ENCODE assay signal across 19 cellular contexts in genomic region chr2:50930726-50931125, GRCh38.
"Had no signal": no experiment of that assay in that cellular context is flagged by ENCODE, and none has a peak within 500 bp of the region (broad histone marks: within the 10 kb centered on the region; RNA-seq: fewer than 3 reads in every experiment).

No MANE protein-coding gene starts in this region.

- H3K4me2 ChIP-seq: hepatocyte had no signal

- H3K79me2 ChIP-seq: hepatocyte had no signal

- H3K4me3 ChIP-seq: colonic mucosa, esophagus muscularis mucosa, gastroesophageal sphincter, heart left ventricle, hepatocyte, left lung, lower lobe of right lung, mucosa of descending colon had no signal

- H3K9me3 ChIP-seq: colonic mucosa, esophagus muscularis mucosa, gastroesophageal sphincter, heart left ventricle, left lung, lower lobe of right lung, mucosa of descending colon had no signal

- H3K27ac ChIP-seq: colonic mucosa, esophagus muscularis mucosa, foreskin keratinocyte, gastroesophageal sphincter, heart left ventricle, hepatocyte, left lung, lower lobe of right lung had no signal

- H3K27me3 ChIP-seq: colonic mucosa, esophagus muscularis mucosa, foreskin keratinocyte, gastroesophageal sphincter, heart left ventricle, hepatocyte, left lung had no signal

- DNase-seq: colonic mucosa; cortex of kidney; effector CD8-positive, alpha-beta T cell; effector memory CD8-positive, alpha-beta T cell; foreskin keratinocyte; heart left ventricle; hypothalamus; immature natural killer cell; left cardiac atrium; left lung; left ventricle myocardium superior; lower lobe of right lung; mesenchymal stem cell; mucosa of descending colon; naive B cell; naive thymus-derived CD8-positive, alpha-beta T cell had no signal

- H3K4me1 ChIP-seq: colonic mucosa, esophagus muscularis mucosa, foreskin keratinocyte, gastroesophageal sphincter, heart left ventricle, left lung, lower lobe of right lung had no signal

- H3K36me3 ChIP-seq: colonic mucosa, esophagus muscularis mucosa, gastroesophageal sphincter, heart left ventricle, left lung, lower lobe of right lung had no signal

- H2AFZ ChIP-seq: hepatocyte had no signal
